ENCODE assay signal across 30 cellular contexts in genomic region chr4:4733663-4734062, GRCh38.
"Had no signal": no experiment of that assay in that cellular context is flagged by ENCODE, and none has a peak within 500 bp of the region (broad histone marks: within the 10 kb centered on the region; RNA-seq: fewer than 3 reads in every experiment).

No MANE protein-coding gene starts in this region.

- ATAC-seq: natural killer cell; psoas muscle; right cardiac atrium; right lobe of liver; stimulated activated memory B cell treated with anti-CD40 and anti-IgM and Interleukin-4, amounts not matched to agents 10 μg/mL and 1 μg/mL and 100 μg/mL, for 72 hours; stimulated activated naive CD8-positive, alpha-beta T cell treated with anti-CD3 and anti-CD28 coated beads, Interleukin-15, amount 100 ng/mL, for 72 hours; stimulated activated naive CD8-positive, alpha-beta T cell treated with anti-CD3 and anti-CD28 coated beads, Interleukin-15, Interleukin-2, amounts not matched to agents 100 U/mL and 50 U/mL, for 24 hours; upper lobe of right lung had no signal

- H3K4me2 ChIP-seq: neural progenitor cell, smooth muscle cell had no signal

- H3K9ac ChIP-seq: neural progenitor cell, parathyroid adenoma had no signal

- H3K36me3 Mint-ChIP-seq: natural killer cell, neural progenitor cell, type B pancreatic cell had no signal

- H3K27me3 ChIP-seq: neural progenitor cell, ovary, right lobe of liver, spleen, suprapubic skin, testis, transverse colon, upper lobe of right lung, uterus had no signal

- H3K9me3 ChIP-seq: ovary, psoas muscle, right lobe of liver, suprapubic skin, testis, transverse colon, upper lobe of right lung, uterus had no signal

- DNase-seq: natural killer cell; occipital lobe; ovary; psoas muscle; right cardiac atrium; right lobe of liver; spleen; stimulated activated CD4-positive, alpha-beta T cell treated with anti-CD3 and anti-CD28 coated beads, Interleukin-12 subunit alpha, Interleukin-12 subunit beta, amount 100 ng/mL, for 4 hours; stimulated activated CD4-positive, alpha-beta T cell treated with anti-CD3 and anti-CD28 coated beads, Interleukin-1b, Interleukin-23, amount 100 ng/mL, for 48 hours; stimulated activated CD4-positive, alpha-beta T cell treated with anti-CD3 and anti-CD28 coated beads, Interleukin-4, amount 100 ng/mL, for 1 hour; stimulated activated CD4-positive, alpha-beta T cell treated with anti-CD3 and anti-CD28 coated beads, Interleukin-4, amount 100 ng/mL, for 4 hours; stimulated activated CD8-positive, alpha-beta memory T cell treated with anti-CD3 and anti-CD28 coated beads, Interleukin-4, amount 100 ng/mL, for 48 hours; stimulated activated naive CD4-positive, alpha-beta T cell; stimulated activated naive CD8-positive, alpha-beta T cell treated with anti-CD3 and anti-CD28 coated beads, Interleukin-15, amount 100 ng/mL, for 72 hours; stimulated activated naive CD8-positive, alpha-beta T cell treated with anti-CD3 and anti-CD28 coated beads, Interleukin-15, Interleukin-2, amounts not matched to agents 100 U/mL and 50 U/mL, for 24 hours; substantia nigra; testis; tibial artery; transverse colon; upper lobe of right lung; uterus had no signal

- H3K27ac ChIP-seq: neural progenitor cell, ovary, parathyroid adenoma, psoas muscle, right lobe of liver, spleen, suprapubic skin, testis, tibial artery, transverse colon, upper lobe of right lung, uterus had no signal

- H3K4me3 Mint-ChIP-seq: natural killer cell; nephron; neural progenitor cell; stimulated activated memory B cell treated with anti-CD40 and anti-IgM and Interleukin-4, amounts not matched to agents 10 μg/mL and 1 μg/mL and 100 μg/mL, for 72 hours; stimulated activated naive CD8-positive, alpha-beta T cell treated with anti-CD3 and anti-CD28 coated beads, Interleukin-15, amount 100 ng/mL, for 72 hours; type B pancreatic cell had no signal

- H3K36me3 ChIP-seq: neural progenitor cell, ovary, right lobe of liver, spleen, suprapubic skin, tibial artery, transverse colon, upper lobe of right lung, uterus had no signal

- H3K4me1 ChIP-seq: neural progenitor cell, parathyroid adenoma, psoas muscle, right lobe of liver, spleen, testis, tibial artery, transverse colon, upper lobe of right lung, uterus had no signal

- H3K79me2 ChIP-seq: parathyroid adenoma had no signal

- H3K4me3 ChIP-seq: neural progenitor cell, ovary, psoas muscle, right lobe of liver, skin epidermis, smooth muscle cell, spleen, suprapubic skin, testis, tibial artery, transverse colon, upper lobe of right lung, uterus had no signal

- H3K27ac Mint-ChIP-seq: natural killer cell; neural progenitor cell; progenitor cell of endocrine pancreas; stimulated activated memory B cell treated with anti-CD40 and anti-IgM and Interleukin-4, amounts not matched to agents 10 μg/mL and 1 μg/mL and 100 μg/mL, for 72 hours; stimulated activated naive CD8-positive, alpha-beta T cell treated with anti-CD3 and anti-CD28 coated beads, Interleukin-15, amount 100 ng/mL, for 72 hours; type B pancreatic cell had no signal

- H3K27me3 Mint-ChIP-seq: progenitor cell of endocrine pancreas; stimulated activated memory B cell treated with anti-CD40 and anti-IgM and Interleukin-4, amounts not matched to agents 10 μg/mL and 1 μg/mL and 100 μg/mL, for 72 hours; stimulated activated naive CD8-positive, alpha-beta T cell treated with anti-CD3 and anti-CD28 coated beads, Interleukin-15, amount 100 ng/mL, for 72 hours had no signal

- H2AFZ ChIP-seq: neural progenitor cell, parathyroid adenoma had no signal

- H3K4me1 Mint-ChIP-seq: natural killer cell; stimulated activated memory B cell treated with anti-CD40 and anti-IgM and Interleukin-4, amounts not matched to agents 10 μg/mL and 1 μg/mL and 100 μg/mL, for 72 hours; stimulated activated naive CD8-positive, alpha-beta T cell treated with anti-CD3 and anti-CD28 coated beads, Interleukin-15, amount 100 ng/mL, for 72 hours had no signal
